ENCODE assay signal across 23 cellular contexts in the genomic region with DNA sequence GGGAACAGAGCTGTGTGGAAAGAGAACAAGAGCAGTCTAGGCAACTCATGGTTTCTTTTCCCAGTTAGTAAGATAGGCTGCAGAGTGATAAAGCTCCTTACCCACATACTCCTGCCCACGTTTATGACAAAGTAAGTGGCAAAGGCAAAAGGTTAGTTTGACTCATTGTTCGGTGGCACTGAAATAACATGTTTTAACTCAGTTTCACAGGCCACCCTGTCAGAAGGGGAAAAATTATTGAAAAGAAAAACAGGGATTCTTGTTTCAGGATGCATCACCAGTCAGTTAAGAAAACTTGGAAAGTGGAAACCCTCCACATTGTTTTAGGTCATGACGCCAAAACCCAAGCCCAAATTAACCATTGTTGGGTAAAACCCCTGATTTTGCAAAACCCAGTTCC. TPM values are rescaled to one million over a fixed set of nuclear protein-coding genes. Genes with fewer than 3 reads are reported as not detected.
DNase-seq lines count a peak whose midpoint lies in the region; ATAC-seq, FAIRE-seq and TF ChIP-seq lines count a peak whose summit lies in the region.
"Had no signal": no experiment of that assay in that cellular context is flagged by ENCODE, and none has a peak within 500 bp of the region (broad histone marks: within the 10 kb centered on the region; RNA-seq: fewer than 3 reads in every experiment).

No MANE protein-coding gene starts in this region.

- no peak overlapping the region for H3K27ac Mint-ChIP-seq in astrocyte (ENCODE audit: unreplicated experiment)
- H3K27ac Mint-ChIP-seq: activated naive CD4-positive, alpha-beta T cell treated with anti-CD3 and anti-CD28 coated beads, Interleukin-2, amount 50 U/mL, for 72 hours; endodermal cell; immature natural killer cell had no signal

- H3K4me3 ChIP-seq in right cardiac atrium (ENCODE audit: low read length) (no peak overlapping the region), astrocyte (ENCODE audit: insufficient read depth, low read depth, low read length) (no peak overlapping the region), aorta (ENCODE audit: low read length in 2 of 2) (no peak overlapping the region)
- H3K4me3 ChIP-seq: A549, heart right ventricle, lung, right lobe of liver, thoracic aorta had no signal

- H3K27ac ChIP-seq in right cardiac atrium (ENCODE audit: low read length) (no peak overlapping the region), astrocyte (ENCODE audit: low read depth, low read length) (peak overlapping the region; percentile 66), aorta (ENCODE audit: low read depth in 1 of 2, low read length in 2 of 2) (no peak overlapping the region)
- H3K27ac ChIP-seq: right lobe of liver had no signal

- DNase-seq in right cardiac atrium (peak in 1 of 3 donors; percentile 14), cardiac septum (ENCODE audit: low spot score) (no peak), astrocyte (ENCODE audit: low read depth) (peak; percentile 61), kidney glomerular epithelial cell (lab: John Stamatoyannopoulos, UW) (peak; percentile 24), aorta (no peak), COR-L47 (lab: John Stamatoyannopoulos, UW) (no peak), AG08396 (ENCODE audit: low spot score) (no peak), NCI-H345 (lab: John Stamatoyannopoulos, UW) (no peak)
- DNase-seq: activated CD4-positive, CD25-positive, alpha-beta regulatory T cell treated with anti-CD3 and anti-CD28 coated beads, Interleukin-2, amount 50 U/mL, for 72 hours; C1 segment of cervical spinal cord; endodermal cell; heart right ventricle; immature natural killer cell; NCI-H1092; NCI-H2081; occipital lobe; right lobe of liver had no signal

- no peak overlapping the region for H3K9ac ChIP-seq in astrocyte (ENCODE audit: low read length)

- H3K4me1 Mint-ChIP-seq in astrocyte (ENCODE audit: low read depth, unreplicated experiment) = peaks cover 7% of the 10 kb centered on the region
- H3K4me1 Mint-ChIP-seq: immature natural killer cell had no signal

- no peak for FAIRE-seq in astrocyte (lab: Jason Lieb, UNC)
- FAIRE-seq: A549, GM12891 had no signal

- no peaks in the 10 kb centered on the region for H3K4me1 ChIP-seq in right cardiac atrium (ENCODE audit: control insufficient read depth, insufficient read depth, low read length)
- peaks cover 15% of the 10 kb centered on the region for H3K4me1 ChIP-seq in astrocyte (ENCODE audit: insufficient read depth, low read length)
- H3K4me1 ChIP-seq in aorta (ENCODE audit: control insufficient read depth in 1 of 2, insufficient read depth in 2 of 2, low read length in 2 of 2) = no peaks in the 10 kb centered on the region
- H3K4me1 ChIP-seq: right lobe of liver had no signal

- no peaks in the 10 kb centered on the region for H3K36me3 Mint-ChIP-seq in astrocyte (ENCODE audit: low read depth, unreplicated experiment)
- H3K36me3 Mint-ChIP-seq: activated naive CD4-positive, alpha-beta T cell treated with anti-CD3 and anti-CD28 coated beads, Interleukin-2, amount 50 U/mL, for 72 hours; immature natural killer cell had no signal

- H3K4me2 ChIP-seq in astrocyte (ENCODE audit: low read length) = peak overlapping the region; percentile 49
- H3K4me2 ChIP-seq: A549 had no signal

- H3K9me3 ChIP-seq in right cardiac atrium (ENCODE audit: control insufficient read depth, low read length) (peaks cover 3% of the 10 kb centered on the region), astrocyte (ENCODE audit: insufficient read depth, low read depth, low read length) (no peaks in the 10 kb centered on the region), aorta (ENCODE audit: control insufficient read depth, low read length) (no peaks in the 10 kb centered on the region)
- H3K9me3 ChIP-seq: A549, heart right ventricle, right lobe of liver, thoracic aorta had no signal

- ATAC-seq in right cardiac atrium (peak; percentile 36 to 65), aorta (ENCODE audit: low FRiP score) (peak; percentile 46)
- ATAC-seq: A549, heart right ventricle had no signal

- no peaks in the 10 kb centered on the region for H3K9me3 Mint-ChIP-seq in astrocyte (ENCODE audit: unreplicated experiment)
- H3K9me3 Mint-ChIP-seq: activated naive CD4-positive, alpha-beta T cell treated with anti-CD3 and anti-CD28 coated beads, Interleukin-2, amount 50 U/mL, for 72 hours; endodermal cell; immature natural killer cell had no signal

- no peak for TF ChIP-seq CTCF in astrocyte (IDR thresholded peaks at IDR 0.05; ENCODE audit: insufficient read depth, low read depth, low read length)

- peak overlapping the region; percentile 22 for H2AFZ ChIP-seq in astrocyte (ENCODE audit: low read depth, low read length)

- H3K27me3 Mint-ChIP-seq in astrocyte (ENCODE audit: low read depth, unreplicated experiment) = no peaks in the 10 kb centered on the region

- no peaks in the 10 kb centered on the region for H3K27me3 ChIP-seq in right cardiac atrium (ENCODE audit: control insufficient read depth, insufficient read depth)
- no peaks in the 10 kb centered on the region for H3K27me3 ChIP-seq in astrocyte (ENCODE audit: insufficient read depth, low read length)
- no peaks in the 10 kb centered on the region for H3K27me3 ChIP-seq in aorta (ENCODE audit: control insufficient read depth in 1 of 2, insufficient read depth in 2 of 2, low read length in 1 of 2)
- H3K27me3 ChIP-seq: heart right ventricle, right lobe of liver had no signal

- no peak overlapping the region for H3K4me3 Mint-ChIP-seq in astrocyte (ENCODE audit: unreplicated experiment)
- H3K4me3 Mint-ChIP-seq: endodermal cell, immature natural killer cell had no signal

- H3K36me3 ChIP-seq in astrocyte (ENCODE audit: insufficient read depth, low read length) = no peaks in the 10 kb centered on the region
- no peaks in the 10 kb centered on the region for H3K36me3 ChIP-seq in aorta (ENCODE audit: control insufficient read depth in 1 of 2, insufficient read depth in 2 of 2, low read length in 1 of 2)
- H3K36me3 ChIP-seq: heart right ventricle, right lobe of liver, thoracic aorta had no signal

- no peaks in the 10 kb centered on the region for H3K79me2 ChIP-seq in astrocyte (ENCODE audit: insufficient read depth, low read length)

- intact Hi-C loops in right cardiac atrium (cut with DNase I) (no loop called here), cardiac septum (cut with DNase I) (no loop called here), aorta (cut with DNase I) (no loop called here)

- 54% methylated on average over 3 of the region's 3 CpGs for WGBS in right cardiac atrium
- 32 to 34% methylated on average over 3 of the region's 3 CpGs for WGBS in aorta, 2 donors

- no peaks in the 10 kb centered on the region for H4K20me1 ChIP-seq in astrocyte (ENCODE audit: insufficient read depth, low read length)

RNA-seq across cellular contexts. Expression of a gene that starts 22.3 kb away (rescaled TPM):
- total RNA-seq in right cardiac atrium (10 to 100 TPM; 21.8 to 27.8 (median 24.6) TPM), cardiac septum (28.7 TPM), astrocyte (76.8 and 84.5 TPM in 2 replicates), aorta (100 to 1,000 TPM; 119 to 255 TPM)
- polyA plus RNA-seq in right cardiac atrium (6.5 TPM), aorta (10 to 100 TPM; 21.9 to 36.3 TPM)
- total RNA-seq: activated CD8-positive, alpha-beta memory T cell treated with anti-CD3 and anti-CD28 coated beads for 36 hours had no signal

Comparison
In these comparisons a context has a peak if more than half of its experiments do, and no peak if none do; other contexts are left out.
1. DNase-seq: peak in astrocyte (single experiment) and kidney glomerular epithelial cell (single experiment); none in cardiac septum (single experiment), aorta (0 of 2), COR-L47 (single experiment), AG08396 (single experiment) and NCI-H345 (single experiment).